In the genomic region with DNA sequence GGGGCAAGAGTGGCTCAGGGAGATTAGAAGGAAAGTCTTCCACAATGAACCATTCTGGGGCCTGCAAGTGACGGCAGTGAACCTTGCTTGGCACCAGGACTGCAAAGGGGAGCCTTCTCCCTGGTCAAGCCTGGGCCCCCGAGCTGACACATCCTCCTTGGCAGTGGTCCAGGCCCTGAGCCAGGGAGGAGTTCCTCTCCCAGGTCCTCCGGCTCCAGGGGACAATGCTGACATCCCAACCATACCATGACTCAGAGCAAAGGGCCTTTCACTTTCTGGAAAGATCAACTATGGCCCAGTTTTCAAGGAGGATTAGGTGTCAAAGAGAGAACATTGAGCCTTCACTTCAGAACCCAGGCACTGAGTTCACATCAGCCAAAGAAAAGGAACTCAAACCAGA, we compare ENCODE assay signal across 10 cellular contexts.
DNase-seq lines count a peak whose midpoint lies in the region; ATAC-seq and TF ChIP-seq lines count a peak whose summit lies in the region.
"Had no signal": no experiment of that assay in that cellular context is flagged by ENCODE, and none has a peak within 500 bp of the region (broad histone marks: within the 10 kb centered on the region; RNA-seq: fewer than 3 reads in every experiment).

No MANE protein-coding gene starts in this region.

- H3K4me1 ChIP-seq in HEK293 (ENCODE audit: control insufficient read depth, insufficient read depth, low read length) (no peaks in the 10 kb centered on the region), subcutaneous abdominal adipose tissue (ENCODE audit: control insufficient read depth in 5 of 5, insufficient read depth in 5 of 5, low read length in 5 of 5) (peaks cover 0 to 37% (median 0%) of the 10 kb centered on the region in 5 donors), vagina (peaks cover 7% of the 10 kb centered on the region)

- H3K27me3 ChIP-seq in subcutaneous abdominal adipose tissue (ENCODE audit: control insufficient read depth in 5 of 5, insufficient read depth in 4 of 5, low read length in 5 of 5) (no peaks in the 10 kb centered on the region), vagina (no peaks in the 10 kb centered on the region)

- CTCF ChIA-PET in HEK293 (lab: Yijun Ruan, JAX), result no interaction called here

- H3K4me3 ChIP-seq in HEK293 (ENCODE audit: low read depth, low read length), result no peak overlapping the region
- H3K4me3 ChIP-seq in fibroblast of villous mesenchyme (ENCODE audit: low read depth, low read length), result no peak overlapping the region
- no peak overlapping the region for H3K4me3 ChIP-seq in subcutaneous abdominal adipose tissue (ENCODE audit: low read depth in 1 of 5, low read length in 5 of 5)
- no peak overlapping the region for H3K4me3 ChIP-seq in vagina

- peak; percentile 25 for DNase-seq in SW480 (ENCODE audit: low spot score)
- DNase-seq in fibroblast of villous mesenchyme (ENCODE audit: low read depth), result peak; percentile 33
- no peak for DNase-seq in vagina (ENCODE audit: extremely low spot score in 2 of 2)
- DNase-seq: NCI-H748 treated with DMSO at 0.1 percent for 48 hours; stimulated activated CD4-positive, alpha-beta T cell treated with anti-CD3 and anti-CD28 coated beads, Interleukin-12 subunit alpha, Interleukin-12 subunit beta, amount 100 ng/mL, for 4 hours had no signal

- no peak for TF ChIP-seq CTCF in HEK293 (tag by site-specific recombination; IDR thresholded peaks at IDR 0.05)
- TF ChIP-seq CTCF in fibroblast of villous mesenchyme (IDR thresholded peaks at IDR 0.05; ENCODE audit: insufficient read depth, low read depth, low read length), result no peak
- no peak for TF ChIP-seq CTCF in vagina (IDR thresholded peaks at IDR 0.05)

- no peak for TF ChIP-seq POLR2A in vagina (IDR thresholded peaks at IDR 0.05)

- POLR2A ChIA-PET in HEK293 (lab: Yijun Ruan, JAX), result no interaction called here

- ATAC-seq in HG03025 (IDR thresholded peaks at IDR 0.05; ENCODE audit: low FRiP score, unreplicated experiment), result no peak
- no peak for ATAC-seq in GM18511 (IDR thresholded peaks at IDR 0.05; ENCODE audit: unreplicated experiment)

- no peak overlapping the region for H3K9ac ChIP-seq in subcutaneous abdominal adipose tissue (ENCODE audit: low read length in 5 of 5)
- H3K9ac ChIP-seq: KMS-11 had no signal

- H3K36me3 ChIP-seq in HEK293 (ENCODE audit: control insufficient read depth in 2 of 2, insufficient read depth in 1 of 2, low read length in 2 of 2) (no peaks in the 10 kb centered on the region), subcutaneous abdominal adipose tissue (ENCODE audit: control insufficient read depth in 5 of 5, insufficient read depth in 5 of 5, low read length in 5 of 5) (no peaks in the 10 kb centered on the region), vagina (no peaks in the 10 kb centered on the region)

- H3K27ac ChIP-seq in HEK293 (ENCODE audit: extremely low read depth, low read depth, low read length) (no peak overlapping the region), subcutaneous abdominal adipose tissue (ENCODE audit: low read depth, low read length) (peak overlapping the region; percentile 15), vagina (no peak overlapping the region)
- H3K27ac ChIP-seq: KMS-11 had no signal

- H3K9me3 ChIP-seq in HEK293 (ENCODE audit: control insufficient read depth, insufficient read depth, low read depth, low read length) (no peaks in the 10 kb centered on the region), subcutaneous abdominal adipose tissue (ENCODE audit: control insufficient read depth in 5 of 5, low read length in 5 of 5) (no peaks in the 10 kb centered on the region), vagina (no peaks in the 10 kb centered on the region)

- intact Hi-C loops in vagina (cut with DNase I), result no loop called here

TF ChIP-seq in HEK293, 187 proteins besides CTCF, POLR2A, EP300 and RAD21:
- TF ChIP-seq, protein P1, sequence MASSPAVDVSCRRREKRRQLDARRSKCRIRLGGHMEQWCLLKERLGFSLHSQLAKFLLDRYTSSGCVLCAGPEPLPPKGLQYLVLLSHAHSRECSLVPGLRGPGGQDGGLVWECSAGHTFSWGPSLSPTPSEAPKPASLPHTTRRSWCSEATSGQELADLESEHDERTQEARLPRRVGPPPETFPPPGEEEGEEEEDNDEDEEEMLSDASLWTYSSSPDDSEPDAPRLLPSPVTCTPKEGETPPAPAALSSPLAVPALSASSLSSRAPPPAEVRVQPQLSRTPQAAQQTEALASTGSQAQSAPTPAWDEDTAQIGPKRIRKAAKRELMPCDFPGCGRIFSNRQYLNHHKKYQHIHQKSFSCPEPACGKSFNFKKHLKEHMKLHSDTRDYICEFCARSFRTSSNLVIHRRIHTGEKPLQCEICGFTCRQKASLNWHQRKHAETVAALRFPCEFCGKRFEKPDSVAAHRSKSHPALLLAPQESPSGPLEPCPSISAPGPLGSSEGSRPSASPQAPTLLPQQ (tag by site-specific recombination; IDR thresholded peaks at IDR 0.05), result 0 out of 2 replicates have a peak, but pooled peaks have one; percentile 24
- TF ChIP-seq GLIS1 (tag by site-specific recombination; IDR thresholded peaks at IDR 0.05) (peak; percentile 84), ZNF629 (tag by site-specific recombination; IDR thresholded peaks at IDR 0.05) (no peak)
TF ChIP-seq in HEK293: peak in this region for 2.

Comparison
In these comparisons a context has a peak if more than half of its experiments do, and no peak if none do; other contexts are left out.
1. DNase-seq: peak in SW480 (single experiment) and fibroblast of villous mesenchyme (single experiment); none in vagina (0 of 2).